ENCODE assay signal across 8 cellular contexts in the genomic region with DNA sequence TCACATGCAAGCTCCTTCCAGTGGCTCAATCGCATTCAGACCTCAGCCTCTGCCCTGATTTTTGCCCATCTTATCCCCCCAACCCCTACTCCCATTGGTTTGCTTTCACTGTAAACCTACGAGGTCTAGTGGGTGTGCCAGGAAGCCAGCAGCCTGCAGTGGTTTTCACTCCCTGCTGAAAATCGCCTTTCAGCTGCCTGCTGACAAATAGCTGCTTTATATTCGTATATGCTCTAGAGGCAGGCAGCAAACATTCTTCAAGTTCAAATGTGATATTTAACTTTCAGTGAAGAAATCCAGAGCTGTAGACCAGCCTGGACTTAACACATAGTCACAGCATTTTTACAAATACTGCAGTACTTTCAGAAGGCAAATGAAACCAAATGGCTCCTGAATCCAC.
A peak's percentile ranks its signal among the peaks of the same experiment; 100 is the strongest.
DNase-seq lines count a peak whose midpoint lies in the region; ATAC-seq and TF ChIP-seq lines count a peak whose summit lies in the region.

No MANE protein-coding gene starts in this region.

- ATAC-seq in CD4-positive, alpha-beta T cell (ENCODE audit: poor library complexity), result peak; percentile 18
- no peak for ATAC-seq in GM18498 (IDR thresholded peaks at IDR 0.05; ENCODE audit: unreplicated experiment)
- no peak for ATAC-seq in HG02763 (IDR thresholded peaks at IDR 0.05; ENCODE audit: unreplicated experiment)
- ATAC-seq in GM18505 (IDR thresholded peaks at IDR 0.05; ENCODE audit: unreplicated experiment), result no peak

- POLR2A ChIA-PET in CD4-positive, alpha-beta T cell (lab: Charles Lee), result interaction anchor here (0.5 to 2.4 kb wide), 19 partner anchors 11 to 301 kb away, joined by 3 to 22 read pairs (median 5); a partner anchor contains a TSS

- H3K9me3 ChIP-seq in CD4-positive, alpha-beta T cell (ENCODE audit: control insufficient read depth, low read length), result no peaks in the 10 kb centered on the region
- no peaks in the 10 kb centered on the region for H3K9me3 ChIP-seq in SU-DHL-6 (ENCODE audit: insufficient read depth, low read length)

- H3K27me3 Mint-ChIP-seq in CD4-positive, alpha-beta T cell, result no peaks in the 10 kb centered on the region

- peaks cover 11% of the 10 kb centered on the region for H3K36me3 Mint-ChIP-seq in CD4-positive, alpha-beta T cell (ENCODE audit: low read depth)

- H3F3A ChIP-seq in SU-DHL-6 (ENCODE audit: insufficient read depth), result peaks cover 81% of the 10 kb centered on the region

- intact Hi-C loops in CD4-positive, alpha-beta T cell (cut with DNase I, micrococcal nuclease), result loop anchor here in 1 of 2 experiments (5.0 kb wide), 2 partner anchors 42 to 97 kb away; no protein-coding TSS in a partner anchor

- peak in 9 of 10 experiments; percentile 14 to 44 (median 29) for DNase-seq in CD4-positive, alpha-beta T cell
- peak; percentile 39 for DNase-seq in central memory CD4-positive, alpha-beta T cell
- peak; percentile 16 for DNase-seq in mucosa of gallbladder (ENCODE audit: low spot score)
- DNase-seq in DMS153 (lab: John Stamatoyannopoulos, UW), result no peak

- H2AFZ ChIP-seq in SU-DHL-6 (ENCODE audit: low read depth, low read length, severe bottlenecking), result no peak overlapping the region

- no peaks in the 10 kb centered on the region for H3K27me3 ChIP-seq in CD4-positive, alpha-beta T cell (ENCODE audit: control insufficient read depth, insufficient read depth, low read length)
- H3K27me3 ChIP-seq in SU-DHL-6 (ENCODE audit: low read length), result no peaks in the 10 kb centered on the region

- TF ChIP-seq CTCF in CD4-positive, alpha-beta T cell (IDR thresholded peaks at IDR 0.05), result no peak
- TF ChIP-seq CTCF in SU-DHL-6 (IDR thresholded peaks at IDR 0.05; ENCODE audit: insufficient read depth, low read length, poor library complexity, severe bottlenecking), result no peak

- H3K4me3 ChIP-seq in SU-DHL-6 (ENCODE audit: insufficient read depth, low read length, poor library complexity, severe bottlenecking), result peak overlapping the region; percentile 39

- H3K9ac ChIP-seq in SU-DHL-6 (ENCODE audit: low read length), result peak overlapping the region; percentile 54

- peak overlapping the region; percentile 79 for H3K27ac ChIP-seq in CD4-positive, alpha-beta T cell (ENCODE audit: low read depth, low read length)
- H3K27ac ChIP-seq in SU-DHL-6 (ENCODE audit: low read depth, low read length), result peak overlapping the region; percentile 99

- no peaks in the 10 kb centered on the region for H4K20me1 ChIP-seq in SU-DHL-6 (ENCODE audit: low read depth, low read length)

- H3K27ac Mint-ChIP-seq in CD4-positive, alpha-beta T cell, result peak overlapping the region; percentile 90

- peaks cover 87% of the 10 kb centered on the region for H3K4me1 Mint-ChIP-seq in CD4-positive, alpha-beta T cell (ENCODE audit: low read depth)

- CTCF ChIA-PET in CD4-positive, alpha-beta T cell (lab: Charles Lee), result interaction anchor here (0.9 to 1.6 kb wide), 3 partner anchors 21 to 50 kb away, joined by 3 to 5 read pairs (median 3); no protein-coding TSS in a partner anchor

- peak overlapping the region; percentile 63 for H3K4me3 Mint-ChIP-seq in CD4-positive, alpha-beta T cell

- no peaks in the 10 kb centered on the region for H3K36me3 ChIP-seq in SU-DHL-6 (ENCODE audit: low read length)

- peak overlapping the region; percentile 88 for H3K4me2 ChIP-seq in SU-DHL-6 (ENCODE audit: low read depth, low read length, poor library complexity, severe bottlenecking)

- no peaks in the 10 kb centered on the region; the same call in 1 of the 2 replicates for H3K79me2 ChIP-seq in SU-DHL-6 (ENCODE audit: insufficient read depth, low read length)

- no peak for TF ChIP-seq POLR2A in GM18505 (IDR thresholded peaks at IDR 0.05; ENCODE audit: borderline replicate concordance, extremely low read depth, insufficient read depth, insufficient read length)

- H3K9me3 Mint-ChIP-seq in CD4-positive, alpha-beta T cell, result peaks cover 3% of the 10 kb centered on the region

- H3K9me2 ChIP-seq in SU-DHL-6 (replicated peaks; ENCODE audit: insufficient read depth, low read length), result no peaks in the 10 kb centered on the region
